In the genomic region with DNA sequence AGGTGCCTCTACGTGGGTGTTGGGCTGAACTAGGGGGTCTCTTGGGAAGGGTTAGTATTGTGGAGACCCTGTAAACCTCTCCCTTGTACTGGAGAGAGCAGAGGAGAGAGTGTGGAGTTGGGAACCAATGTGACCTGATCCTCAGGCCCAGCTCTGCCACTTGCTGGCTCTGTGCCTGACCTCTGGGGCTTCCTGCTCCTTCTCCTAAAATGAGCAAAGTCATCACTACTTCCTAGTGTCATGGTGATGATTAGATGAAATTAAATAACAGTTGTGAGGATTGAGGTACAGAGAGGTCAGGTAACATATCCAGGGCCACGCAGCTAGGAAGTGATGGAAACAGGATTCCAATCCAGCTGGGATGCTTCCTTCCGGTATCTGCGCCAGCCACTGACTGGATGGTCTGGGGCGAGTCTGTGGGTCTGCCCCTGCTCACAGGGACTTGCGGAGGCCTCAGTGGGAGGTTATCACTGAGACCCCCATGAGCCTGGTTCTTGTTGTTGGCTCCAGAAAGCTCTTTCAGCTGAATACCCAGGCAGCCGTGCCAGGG, we compare ENCODE assay signal across 13 cellular contexts. TPM values are rescaled to one million over a fixed set of nuclear protein-coding genes. Genes with fewer than 3 reads are reported as not detected.
A peak's percentile ranks its signal among the peaks of the same experiment; 100 is the strongest.
DNase-seq lines count a peak whose midpoint lies in the region; ATAC-seq and TF ChIP-seq lines count a peak whose summit lies in the region.
"Had no signal": no experiment of that assay in that cellular context is flagged by ENCODE, and none has a peak within 500 bp of the region (broad histone marks: within the 10 kb centered on the region; RNA-seq: fewer than 3 reads in every experiment).

No MANE protein-coding gene starts in this region.

- peaks cover 15% of the 10 kb centered on the region; the same call in 1 of the 2 replicates for H3K36me3 ChIP-seq in PC-9 (ENCODE audit: low read depth)

- peak overlapping the region; percentile 81 to 94 for H3K27ac Mint-ChIP-seq in activated naive CD4-positive, alpha-beta T cell treated with anti-CD3 and anti-CD28 coated beads, Interleukin-2, amount 50 U/mL, for 72 hours
- peak overlapping the region; percentile 40 for H3K27ac Mint-ChIP-seq in stimulated activated memory B cell treated with anti-CD40 and anti-IgM and Interleukin-4, amounts not matched to agents 10 μg/mL and 1 μg/mL and 100 μg/mL, for 72 hours

- H3K9me3 ChIP-seq in PC-9 (ENCODE audit: insufficient read depth, low read depth) = no peaks in the 10 kb centered on the region

- H3K4me2 ChIP-seq in PC-9 = peak overlapping the region; percentile 61

- H3K27me3 Mint-ChIP-seq in stimulated activated memory B cell treated with anti-CD40 and anti-IgM and Interleukin-4, amounts not matched to agents 10 μg/mL and 1 μg/mL and 100 μg/mL, for 72 hours = no peaks in the 10 kb centered on the region

- CTCF ChIA-PET in PC-9 (lab: Charles Lee) = no interaction called here

- ATAC-seq in activated naive CD4-positive, alpha-beta T cell treated with anti-CD3 and anti-CD28 coated beads, Interleukin-2, amount 50 U/mL, for 72 hours = no peak
- ATAC-seq in stimulated activated memory B cell treated with anti-CD40 and anti-IgM and Interleukin-4, amounts not matched to agents 10 μg/mL and 1 μg/mL and 100 μg/mL, for 72 hours = no peak
- no peak for ATAC-seq in activated CD4-positive, CD25-positive, alpha-beta regulatory T cell treated with anti-CD3 and anti-CD28 coated beads, Interleukin-2, amount 50 U/mL, for 24 hours

- no peaks in the 10 kb centered on the region for H3K9me2 ChIP-seq in PC-9 (ENCODE audit: insufficient read depth)

- no TSS peak for BruUV-seq in PC-9 (replicated peaks; lab: Mats Ljungman, UMichigan)

- H3K4me1 Mint-ChIP-seq in stimulated activated memory B cell treated with anti-CD40 and anti-IgM and Interleukin-4, amounts not matched to agents 10 μg/mL and 1 μg/mL and 100 μg/mL, for 72 hours = peaks cover 78% of the 10 kb centered on the region

- H3K4me3 ChIP-seq in PC-9 = no peak overlapping the region

- H3K36me3 Mint-ChIP-seq in activated naive CD4-positive, alpha-beta T cell treated with anti-CD3 and anti-CD28 coated beads, Interleukin-2, amount 50 U/mL, for 72 hours = peaks cover 14 to 48% of the 10 kb centered on the region in 2 donors
- H3K36me3 Mint-ChIP-seq in stimulated activated memory B cell treated with anti-CD40 and anti-IgM and Interleukin-4, amounts not matched to agents 10 μg/mL and 1 μg/mL and 100 μg/mL, for 72 hours = peaks cover 30% of the 10 kb centered on the region

- H2AFZ ChIP-seq in PC-9 = no peak overlapping the region

- peaks cover 80% of the 10 kb centered on the region for H3K79me2 ChIP-seq in PC-9 (ENCODE audit: low read depth)

- intact Hi-C loops in PC-9 (cut with micrococcal nuclease; ENCODE audit: unreplicated experiment) = loop anchor here (2.0 to 10.0 kb wide), 3 partner anchors 169 to 415 kb away; no protein-coding TSS in a partner anchor

- H3F3A ChIP-seq in PC-9 (ENCODE audit: insufficient read depth, low read depth) = peaks cover 40% of the 10 kb centered on the region

- H3K9me3 Mint-ChIP-seq in activated naive CD4-positive, alpha-beta T cell treated with anti-CD3 and anti-CD28 coated beads, Interleukin-2, amount 50 U/mL, for 72 hours = no peaks in the 10 kb centered on the region
- H3K9me3 Mint-ChIP-seq in stimulated activated memory B cell treated with anti-CD40 and anti-IgM and Interleukin-4, amounts not matched to agents 10 μg/mL and 1 μg/mL and 100 μg/mL, for 72 hours = no peaks in the 10 kb centered on the region

- POLR2A ChIA-PET in PC-9 (lab: Charles Lee; ENCODE audit: unreplicated experiment) = no interaction called here

- H3K27me3 ChIP-seq in PC-9 (ENCODE audit: insufficient read depth, low read depth) = no peaks in the 10 kb centered on the region

- H3K27ac ChIP-seq in PC-9 = peak overlapping the region; percentile 66

- no peaks in the 10 kb centered on the region for H4K20me1 ChIP-seq in PC-9 (ENCODE audit: insufficient read depth)

- peaks cover 50% of the 10 kb centered on the region for H3K4me1 ChIP-seq in PC-9 (replicated peaks; ENCODE audit: insufficient read depth)

- TF ChIP-seq CTCF in PC-9 (conservative IDR thresholded peaks at IDR 0.05) = no peak

- no peak overlapping the region for H3K4me3 Mint-ChIP-seq in stimulated activated memory B cell treated with anti-CD40 and anti-IgM and Interleukin-4, amounts not matched to agents 10 μg/mL and 1 μg/mL and 100 μg/mL, for 72 hours

- no peak for DNase-seq in activated naive CD4-positive, alpha-beta T cell treated with anti-CD3 and anti-CD28 coated beads, Interleukin-2, amount 50 U/mL, for 72 hours (ENCODE audit: low spot score in 2 of 2)
- no peak for DNase-seq in activated naive CD4-positive, alpha-beta T cell treated with anti-CD3 and anti-CD28 coated beads, Interleukin-2, amount 50 U/mL, for 16 hours
- DNase-seq in PC-9 (no peak), dermis blood vessel endothelial cell (peak; percentile 10), NCI-H1694 treated with DMSO at 0.1 percent for 48 hours (lab: John Stamatoyannopoulos, UW) (no peak)
- no peak for DNase-seq in activated CD8-positive, alpha-beta memory T cell treated with anti-CD3 and anti-CD28 coated beads, Interleukin-2, amount 50 U/mL, for 48 hours
- DNase-seq: cerebellar nuclear complex; islet precursor cell; NCI-H2081 treated with DMSO at 0.1 percent for 48 hours; NCI-H82; stimulated activated CD4-positive, alpha-beta T cell treated with anti-CD3 and anti-CD28 coated beads, Interleukin-12 subunit alpha, Interleukin-12 subunit beta, amount 100 ng/mL, for 4 hours had no signal

RNA-seq across cellular contexts. Expression of gene GALNT10, which starts 9.2 kb away (rescaled TPM):
- total RNA-seq in activated naive CD4-positive, alpha-beta T cell treated with anti-CD3 and anti-CD28 coated beads, Interleukin-2, amount 50 U/mL, for 72 hours = 10 to 100 TPM; 22.9 to 66.2 TPM
- total RNA-seq in PC-9 (2021) (74.0 and 101 TPM in 2 replicates), dermis blood vessel endothelial cell (38.8 and 50.1 TPM in 2 replicates)
